In the genomic region with DNA sequence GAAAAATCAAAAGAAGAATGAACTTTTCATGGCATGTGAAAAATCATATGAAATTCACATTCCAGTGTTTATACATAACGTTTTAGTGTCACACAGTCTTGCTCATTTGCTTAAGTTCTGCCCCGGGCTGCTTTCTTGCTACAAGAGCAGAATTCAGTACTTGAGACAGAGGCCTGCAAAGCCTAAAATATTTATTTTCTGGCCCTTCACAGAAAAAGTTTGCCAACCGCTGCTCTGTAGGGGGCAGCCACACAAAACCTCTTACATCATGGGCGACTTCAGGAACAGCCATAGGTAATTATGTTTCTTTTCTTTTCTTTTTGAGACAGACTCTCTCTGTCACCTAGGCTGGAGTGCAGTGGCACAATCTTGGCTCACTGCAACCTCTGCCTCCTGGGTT, we compare ENCODE assay signal across 8 cellular contexts. TPM values are rescaled to one million over a fixed set of nuclear protein-coding genes. Genes with fewer than 3 reads are reported as not detected.
DNase-seq lines count a peak whose midpoint lies in the region; ATAC-seq and TF ChIP-seq lines count a peak whose summit lies in the region.

No MANE protein-coding gene starts in this region.

- no peak for ATAC-seq in activated naive CD8-positive, alpha-beta T cell treated with anti-CD3 and anti-CD28 coated beads, Interleukin-2, amount 10 ng/mL, durations not matched to agents 7 days and 5 days (ENCODE audit: low read depth)
- ATAC-seq in stimulated activated naive B cell treated with anti-CD40 and anti-IgM and Interleukin-4, amounts not matched to agents 10 μg/mL and 1 μg/mL and 100 μg/mL, for 72 hours (replicated peaks) = no peak

- peaks cover 4% of the 10 kb centered on the region for H3K36me3 ChIP-seq in iPS-18a (ENCODE audit: control insufficient read depth, low read depth, low read length)

- H3K4me1 ChIP-seq in iPS-18a (ENCODE audit: control insufficient read depth, low read depth, low read length) = peaks cover 9% of the 10 kb centered on the region

- H3K9me3 ChIP-seq in iPS-18a (ENCODE audit: control insufficient read depth, low read depth, low read length) = no peaks in the 10 kb centered on the region

- no peak for TF ChIP-seq CTCF in Calu3 (IDR thresholded peaks at IDR 0.05; ENCODE audit: unreplicated experiment)

- H3K9me3 Mint-ChIP-seq in Calu3 (ENCODE audit: low read depth, unreplicated experiment) = no peaks in the 10 kb centered on the region
- H3K9me3 Mint-ChIP-seq in activated naive CD8-positive, alpha-beta T cell treated with anti-CD3 and anti-CD28 coated beads, Interleukin-2, amount 10 ng/mL, durations not matched to agents 7 days and 5 days = no peaks in the 10 kb centered on the region
- no peaks in the 10 kb centered on the region for H3K9me3 Mint-ChIP-seq in stimulated activated naive B cell treated with anti-CD40 and anti-IgM and Interleukin-4, amounts not matched to agents 10 μg/mL and 1 μg/mL and 100 μg/mL, for 72 hours

- CTCF ChIA-PET in Calu3 (lab: Charles Lee) = interaction anchor here (1.1 to 1.4 kb wide), 3 partner anchors 30 to 97 kb away, joined by 3 to 4 read pairs (median 3); a partner anchor contains a TSS

- peaks cover 33% of the 10 kb centered on the region for H3K36me3 Mint-ChIP-seq in Calu3 (ENCODE audit: insufficient read depth, unreplicated experiment)
- no peaks in the 10 kb centered on the region for H3K36me3 Mint-ChIP-seq in activated naive CD8-positive, alpha-beta T cell treated with anti-CD3 and anti-CD28 coated beads, Interleukin-2, amount 10 ng/mL, durations not matched to agents 7 days and 5 days
- peaks cover 5 to 10% of the 10 kb centered on the region in 2 donors for H3K36me3 Mint-ChIP-seq in stimulated activated naive B cell treated with anti-CD40 and anti-IgM and Interleukin-4, amounts not matched to agents 10 μg/mL and 1 μg/mL and 100 μg/mL, for 72 hours

- peak overlapping the region; percentile 87 for H3K4me3 ChIP-seq in iPS-18a (ENCODE audit: low read length)

- H3K27me3 ChIP-seq in iPS-18a (ENCODE audit: control insufficient read depth, insufficient read depth, low read length) = no peaks in the 10 kb centered on the region

- H3K27me3 Mint-ChIP-seq in Calu3 (ENCODE audit: unreplicated experiment) = no peaks in the 10 kb centered on the region
- H3K27me3 Mint-ChIP-seq in activated naive CD8-positive, alpha-beta T cell treated with anti-CD3 and anti-CD28 coated beads, Interleukin-2, amount 10 ng/mL, durations not matched to agents 7 days and 5 days = no peaks in the 10 kb centered on the region
- H3K27me3 Mint-ChIP-seq in stimulated activated naive B cell treated with anti-CD40 and anti-IgM and Interleukin-4, amounts not matched to agents 10 μg/mL and 1 μg/mL and 100 μg/mL, for 72 hours = no peaks in the 10 kb centered on the region

- peak overlapping the region; percentile 85 for H3K27ac Mint-ChIP-seq in Calu3 (ENCODE audit: unreplicated experiment)
- H3K27ac Mint-ChIP-seq in activated naive CD8-positive, alpha-beta T cell treated with anti-CD3 and anti-CD28 coated beads, Interleukin-2, amount 10 ng/mL, durations not matched to agents 7 days and 5 days = peak overlapping the region; percentile 95
- H3K27ac Mint-ChIP-seq in stimulated activated naive B cell treated with anti-CD40 and anti-IgM and Interleukin-4, amounts not matched to agents 10 μg/mL and 1 μg/mL and 100 μg/mL, for 72 hours = peak overlapping the region; percentile 93

- POLR2A ChIA-PET in activated naive CD8-positive, alpha-beta T cell treated with anti-CD3 and anti-CD28 coated beads, Interleukin-2, amount 10 ng/mL, durations not matched to agents 7 days and 5 days (lab: Charles Lee) = interaction anchor here (1.5 kb wide), 1 partner anchor 200 kb away, joined by 4 read pairs; a partner anchor contains a TSS

- H3K27ac ChIP-seq in iPS-18a (ENCODE audit: low read length) = peak overlapping the region; percentile 76

- peak overlapping the region; percentile 90 for H3K4me3 Mint-ChIP-seq in Calu3 (ENCODE audit: low read depth, unreplicated experiment)
- H3K4me3 Mint-ChIP-seq in activated naive CD8-positive, alpha-beta T cell treated with anti-CD3 and anti-CD28 coated beads, Interleukin-2, amount 10 ng/mL, durations not matched to agents 7 days and 5 days = peak overlapping the region; percentile 93
- peak overlapping the region; percentile 89 to 92 for H3K4me3 Mint-ChIP-seq in stimulated activated naive B cell treated with anti-CD40 and anti-IgM and Interleukin-4, amounts not matched to agents 10 μg/mL and 1 μg/mL and 100 μg/mL, for 72 hours

- no TSS peak for BruUV-seq in Calu3 (replicated peaks; lab: Mats Ljungman, UMichigan)

- peak overlapping the region; percentile 76 for H3K9ac ChIP-seq in iPS-18a (ENCODE audit: low read length)

- no peaks in the 10 kb centered on the region for H3K4me1 Mint-ChIP-seq in Calu3 (ENCODE audit: low read depth, unreplicated experiment)
- H3K4me1 Mint-ChIP-seq in activated naive CD8-positive, alpha-beta T cell treated with anti-CD3 and anti-CD28 coated beads, Interleukin-2, amount 10 ng/mL, durations not matched to agents 7 days and 5 days = peaks cover 22% of the 10 kb centered on the region
- peaks cover 25 to 37% of the 10 kb centered on the region in 2 donors for H3K4me1 Mint-ChIP-seq in stimulated activated naive B cell treated with anti-CD40 and anti-IgM and Interleukin-4, amounts not matched to agents 10 μg/mL and 1 μg/mL and 100 μg/mL, for 72 hours

- no peak for DNase-seq in Calu3
- DNase-seq in KG1 (lab: John Stamatoyannopoulos, UW) = peak; percentile 37
- DNase-seq in activated naive CD8-positive, alpha-beta T cell treated with anti-CD3 and anti-CD28 coated beads, Interleukin-2, amount 10 ng/mL, durations not matched to agents 7 days and 5 days = no peak
- DNase-seq in stimulated activated naive B cell treated with anti-CD40 and anti-IgM and Interleukin-4, amounts not matched to agents 10 μg/mL and 1 μg/mL and 100 μg/mL, for 72 hours = no peak
- DNase-seq in epidermal melanocyte (ENCODE audit: insufficient read length, low spot score) = no peak
- DNase-seq in NCI-H1694 treated with DMSO at 0.1 percent for 48 hours (lab: John Stamatoyannopoulos, UW) = no peak
- no peak for DNase-seq in stimulated activated CD4-positive, alpha-beta T cell treated with anti-CD3 and anti-CD28 coated beads, Interleukin-2, amount 100 ng/mL, for 24 hours

- intact Hi-C loops in Calu3 (cut with micrococcal nuclease; ENCODE audit: unreplicated experiment) = loop anchor here (5.0 kb wide), 1 partner anchor 79 kb away; a partner anchor contains a TSS

RNA-seq across cellular contexts. Expression of a gene that starts 1.0 kb away (rescaled TPM):
- 29.6 and 35.8 TPM in 2 replicates for total RNA-seq in Calu3 (2022)
- total RNA-seq in activated naive CD8-positive, alpha-beta T cell treated with anti-CD3 and anti-CD28 coated beads, Interleukin-2, amount 10 ng/mL, durations not matched to agents 7 days and 5 days = 10 to 100 TPM; 34.5 to 39.7 TPM

RNA-seq across cellular contexts. Expression of a gene that starts 6.4 kb away (rescaled TPM):
- 9.9 and 12.2 TPM in 2 replicates for total RNA-seq in Calu3 (2022)
- 10 to 100 TPM; 18.6 to 22.3 TPM for total RNA-seq in activated naive CD8-positive, alpha-beta T cell treated with anti-CD3 and anti-CD28 coated beads, Interleukin-2, amount 10 ng/mL, durations not matched to agents 7 days and 5 days

RNA-seq across cellular contexts. Expression of a gene that starts 17.6 kb away (rescaled TPM):
- total RNA-seq in Calu3 (2022) = not detected in 2 replicates
- total RNA-seq in activated naive CD8-positive, alpha-beta T cell treated with anti-CD3 and anti-CD28 coated beads, Interleukin-2, amount 10 ng/mL, durations not matched to agents 7 days and 5 days = not detected

RNA-seq across cellular contexts. Expression of a gene that starts 39.6 kb away (rescaled TPM):
- total RNA-seq in Calu3 (2022) = 92.8 and 101 TPM in 2 replicates
- 100 to 1,000 TPM; 187 to 195 TPM for total RNA-seq in activated naive CD8-positive, alpha-beta T cell treated with anti-CD3 and anti-CD28 coated beads, Interleukin-2, amount 10 ng/mL, durations not matched to agents 7 days and 5 days

RNA-seq across cellular contexts. Expression of a gene that starts 53.9 kb away (rescaled TPM):
- 0.56 TPM in 1 of 2 replicates, not detected in the other for total RNA-seq in Calu3 (2022)
- not detected for total RNA-seq in activated naive CD8-positive, alpha-beta T cell treated with anti-CD3 and anti-CD28 coated beads, Interleukin-2, amount 10 ng/mL, durations not matched to agents 7 days and 5 days
